In genomic region chr6:168035098-168035660, GRCh38 we compare ENCODE assay signal across 10 cellular contexts. TPM values are rescaled to one million over a fixed set of nuclear protein-coding genes. Genes with fewer than 3 reads are reported as not detected.
A peak's percentile ranks its signal among the peaks of the same experiment; 100 is the strongest.
DNase-seq lines count a peak whose midpoint lies in the region; ATAC-seq and TF ChIP-seq lines count a peak whose summit lies in the region.
"Had no signal": no experiment of that assay in that cellular context is flagged by ENCODE, and none has a peak within 500 bp of the region (broad histone marks: within the 10 kb centered on the region; RNA-seq: fewer than 3 reads in every experiment).

No MANE protein-coding gene starts in this region.

- H3K27me3 ChIP-seq in esophagus squamous epithelium (no peaks in the 10 kb centered on the region), mucosa of stomach (ENCODE audit: control insufficient read depth, insufficient read depth, low read length) (peaks cover 12% of the 10 kb centered on the region)

- no peaks in the 10 kb centered on the region for H3K36me3 ChIP-seq in esophagus squamous epithelium
- H3K36me3 ChIP-seq in mucosa of stomach (ENCODE audit: control insufficient read depth, insufficient read depth, low read length) = no peaks in the 10 kb centered on the region

- TF ChIP-seq CTCF in esophagus squamous epithelium (IDR thresholded peaks at IDR 0.05) = no peak

- intact Hi-C loops in esophagus squamous epithelium (cut with DNase I) = no loop called here

- H3K4me3 ChIP-seq in esophagus squamous epithelium = peak overlapping the region; percentile 12 to 55 (median 42)
- no peak overlapping the region for H3K4me3 ChIP-seq in mucosa of stomach (ENCODE audit: low read length)

- H3K9me3 ChIP-seq in esophagus squamous epithelium = peaks cover 0 to 12% (median 11%) of the 10 kb centered on the region in 3 donors
- peaks cover 3% of the 10 kb centered on the region for H3K9me3 ChIP-seq in mucosa of stomach (ENCODE audit: control insufficient read depth, low read length)

- H3K27ac ChIP-seq in esophagus squamous epithelium = peak overlapping the region; percentile 55 to 81 (median 70)

- DNase-seq in NCI-H1417 (lab: John Stamatoyannopoulos, UW) (peak in 2 of 3 experiments; percentile 59 to 82), NCI-H1417 treated with DMSO at 0.1 percent for 48 hours (lab: John Stamatoyannopoulos, UW) (no peak), NCI-H774 (lab: John Stamatoyannopoulos, UW) (peak; percentile 78), esophagus squamous epithelium (lab: John Stamatoyannopoulos, UW) (no peak), COR-L47 (lab: John Stamatoyannopoulos, UW) (no peak)

- ATAC-seq in HG02885 (IDR thresholded peaks at IDR 0.05; ENCODE audit: poor library complexity, unreplicated experiment) (no peak), GM18517 (IDR thresholded peaks at IDR 0.05; ENCODE audit: unreplicated experiment) (no peak)

- 28 to 35% methylated on average over 10 to 26 of the region's 45 CpGs for WGBS in esophagus squamous epithelium, 2 donors

- TF ChIP-seq POLR2A in esophagus squamous epithelium (IDR thresholded peaks at IDR 0.05) = no peak

- peak overlapping the region; percentile 13 for H3K9ac ChIP-seq in mucosa of stomach (ENCODE audit: low read length)

- H3K4me1 ChIP-seq in esophagus squamous epithelium = peaks cover 8 to 60% (median 10%) of the 10 kb centered on the region in 3 donors
- H3K4me1 ChIP-seq in mucosa of stomach (ENCODE audit: control insufficient read depth, insufficient read depth, low read length) = peaks cover 9% of the 10 kb centered on the region

RNA-seq across cellular contexts. Expression of gene KIF25, which starts 37.7 kb away (rescaled TPM):
- under 1 TPM in 1 of 4 donors, not detected in 3; 0.26 TPM for total RNA-seq in esophagus squamous epithelium
- total RNA-seq: B cell; T-helper 2 cell treated with Interferon-gamma antibody and Interleukin-4, amounts not matched to agents 100 ng/mL and 5 ng/mL, for 36 hours had no signal

RNA-seq across cellular contexts. Expression of gene FRMD1, which starts 43.8 kb away (rescaled TPM):
- under 1 TPM in 2 of 4 donors, not detected in 2; 0.13 to 0.19 TPM for total RNA-seq in esophagus squamous epithelium
- total RNA-seq: B cell; T-helper 2 cell treated with Interferon-gamma antibody and Interleukin-4, amounts not matched to agents 100 ng/mL and 5 ng/mL, for 36 hours had no signal

Comparison
In these comparisons a context has a peak if more than half of its experiments do, and no peak if none do; other contexts are left out.
1. DNase-seq: peak in NCI-H1417 (2 of 3) and NCI-H774 (single experiment); none in NCI-H1417 treated with DMSO at 0.1 percent for 48 hours (single experiment), esophagus squamous epithelium (single experiment) and COR-L47 (single experiment).